8 cellular contexts compared by ENCODE assay signal in the genomic region with DNA sequence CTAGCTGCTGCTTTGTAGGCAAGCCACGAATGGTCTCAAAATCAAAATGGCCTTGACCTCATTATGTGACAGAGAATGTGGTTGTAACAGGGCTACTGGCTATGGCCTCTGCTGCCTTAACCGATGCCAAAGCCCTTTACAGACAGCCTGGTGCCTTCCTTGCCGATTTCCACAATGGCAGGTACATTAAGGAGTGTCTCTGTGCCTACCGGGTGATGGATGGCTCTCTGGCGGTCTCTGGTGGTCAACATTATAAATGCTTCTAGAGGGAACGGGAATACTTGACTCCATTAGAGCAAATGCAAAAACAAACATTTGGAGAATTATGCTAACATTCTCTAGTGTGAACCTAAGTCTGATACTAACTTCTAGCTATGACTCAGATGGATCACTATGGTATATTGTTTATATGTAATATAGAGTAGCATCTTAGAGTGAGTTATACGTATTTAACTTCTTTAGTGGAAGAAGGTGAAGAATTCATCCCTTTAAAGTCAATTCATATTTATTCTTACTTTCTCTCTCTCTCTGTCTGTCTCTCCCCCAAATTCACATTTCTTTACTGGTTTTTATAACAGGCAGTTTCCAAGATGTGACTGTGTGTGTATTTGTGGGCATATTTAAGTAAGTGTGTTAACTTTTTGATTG. TPM values are rescaled to one million over a fixed set of nuclear protein-coding genes. Genes with fewer than 3 reads are reported as not detected.
DNase-seq lines count a peak whose midpoint lies in the region; ATAC-seq and TF ChIP-seq lines count a peak whose summit lies in the region.

No MANE protein-coding gene starts in this region.

- intact Hi-C loops in natural killer cell (cut with micrococcal nuclease), result loop anchor here (1.0 kb wide), 2 partner anchors 51 to 800 kb away; no protein-coding TSS in a partner anchor

- H3K36me3 Mint-ChIP-seq in natural killer cell, result no peaks in the 10 kb centered on the region
- H3K36me3 Mint-ChIP-seq in stimulated activated effector memory CD8-positive, alpha-beta T cell treated with anti-CD3 and anti-CD28 coated beads, Interleukin-12 subunit alpha, Interleukin-12 subunit beta, amount 100 ng/mL, for 72 hours, result no peaks in the 10 kb centered on the region

- no peaks in the 10 kb centered on the region for H3K27me3 Mint-ChIP-seq in natural killer cell (ENCODE audit: low read depth in 2 of 2)

- no peak overlapping the region for H3K27ac Mint-ChIP-seq in natural killer cell
- no peak overlapping the region for H3K27ac Mint-ChIP-seq in stimulated activated effector memory CD8-positive, alpha-beta T cell treated with anti-CD3 and anti-CD28 coated beads, Interleukin-12 subunit alpha, Interleukin-12 subunit beta, amount 100 ng/mL, for 72 hours

- DNase-seq in COLO668 (lab: John Stamatoyannopoulos, UW; ENCODE audit: unreplicated experiment) (peak; percentile 42), NOMO-1 treated with dmso at 0.1 percent for 144 hours (lab: John Stamatoyannopoulos, UW; ENCODE audit: unreplicated experiment) (peak; percentile 51), erythroblast (lab: John Stamatoyannopoulos, UW) (peak; percentile 60 to 79), natural killer cell (peak; percentile 39)
- DNase-seq in activated CD8-positive, alpha-beta memory T cell treated with anti-CD3 and anti-CD28 coated beads, Interleukin-2, amount 50 U/mL, for 4 hours, result peak; percentile 51
- DNase-seq in stimulated activated effector memory CD8-positive, alpha-beta T cell treated with anti-CD3 and anti-CD28 coated beads, Interleukin-12 subunit alpha, Interleukin-12 subunit beta, amount 100 ng/mL, for 72 hours (ENCODE audit: low spot score in 2 of 2), result peak; percentile 53 to 79

- TF ChIP-seq POLR2A in erythroblast (IDR thresholded peaks at IDR 0.05; ENCODE audit: low read length), result no peak

- ATAC-seq in GM19452 (IDR thresholded peaks at IDR 0.05; ENCODE audit: unreplicated experiment) (peak; percentile 75), HG03571 (IDR thresholded peaks at IDR 0.05; ENCODE audit: unreplicated experiment) (peak; percentile 72), natural killer cell (peak; percentile 71 to 90 (median 90))
- peak; percentile 84 for ATAC-seq in stimulated activated effector memory CD8-positive, alpha-beta T cell treated with anti-CD3 and anti-CD28 coated beads, Interleukin-12 subunit alpha, Interleukin-12 subunit beta, amount 100 ng/mL, for 72 hours

- TF ChIP-seq CTCF in natural killer cell (IDR thresholded peaks at IDR 0.05), result peak; percentile 89

- H3K4me3 Mint-ChIP-seq in natural killer cell, result no peak overlapping the region
- no peak overlapping the region for H3K4me3 Mint-ChIP-seq in stimulated activated effector memory CD8-positive, alpha-beta T cell treated with anti-CD3 and anti-CD28 coated beads, Interleukin-12 subunit alpha, Interleukin-12 subunit beta, amount 100 ng/mL, for 72 hours

- no peaks in the 10 kb centered on the region for H3K9me3 Mint-ChIP-seq in natural killer cell
- no peaks in the 10 kb centered on the region for H3K9me3 Mint-ChIP-seq in stimulated activated effector memory CD8-positive, alpha-beta T cell treated with anti-CD3 and anti-CD28 coated beads, Interleukin-12 subunit alpha, Interleukin-12 subunit beta, amount 100 ng/mL, for 72 hours

- peaks cover 5 to 10% of the 10 kb centered on the region in 2 donors for H3K4me1 Mint-ChIP-seq in natural killer cell
- H3K4me1 Mint-ChIP-seq in stimulated activated effector memory CD8-positive, alpha-beta T cell treated with anti-CD3 and anti-CD28 coated beads, Interleukin-12 subunit alpha, Interleukin-12 subunit beta, amount 100 ng/mL, for 72 hours, result peaks cover 6% of the 10 kb centered on the region

RNA-seq across cellular contexts. Expression of a gene that starts 52.5 kb away (rescaled TPM):
- 1,000 to 10,000 TPM; 1,162 to 1,462 (median 1,451) TPM for total RNA-seq in natural killer cell

Comparison
In these comparisons a context has a peak if more than half of its experiments do, and no peak if none do; other contexts are left out.
1. Peak in every context shown above with its lines: DNase-seq and ATAC-seq.